ENCODE assay signal across 1 cellular context in the genomic region with DNA sequence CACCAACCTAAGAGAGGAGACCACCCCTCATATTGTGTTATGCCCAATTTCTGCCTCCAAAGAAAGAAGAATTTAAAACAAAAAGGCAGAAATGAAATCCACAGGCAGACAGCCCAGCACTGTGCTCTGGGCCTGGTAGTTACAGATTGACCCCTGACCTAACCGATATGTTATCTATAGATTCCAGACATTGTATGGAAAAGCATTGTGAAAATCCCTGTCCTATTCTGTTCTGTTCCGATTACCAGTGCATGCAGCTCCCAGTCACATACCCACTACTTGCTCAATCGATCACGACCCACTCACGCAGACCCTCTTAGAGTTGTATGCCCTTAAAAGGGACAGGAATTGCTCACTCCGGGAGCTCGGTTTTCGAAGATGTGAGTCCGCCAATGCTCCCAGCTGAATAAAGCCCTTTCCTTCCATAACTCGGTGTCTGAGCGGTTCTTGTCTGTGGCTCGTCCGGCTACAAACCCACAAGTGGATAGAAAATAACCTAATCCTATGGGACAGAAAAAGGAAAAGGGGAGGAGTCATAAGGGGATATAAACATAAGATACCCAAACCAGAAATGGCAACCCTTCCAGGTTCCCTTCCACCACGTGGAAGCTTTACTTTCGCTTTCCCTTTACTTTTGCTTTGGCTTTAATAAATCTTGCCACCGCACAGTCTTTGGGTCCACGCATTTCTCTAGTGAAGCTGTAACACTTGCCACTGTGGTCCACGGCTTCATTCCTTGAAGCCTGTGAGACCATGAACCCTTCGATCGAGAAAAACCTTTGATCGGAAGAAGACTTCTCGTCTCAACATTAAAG.
TF ChIP-seq lines count a peak whose summit lies in the region.

No MANE protein-coding gene starts in this region.

TF ChIP-seq in HCT116, 20 proteins besides CTCF, POLR2A, EP300 and RAD21 (continued from another document):
- TF ChIP-seq ZBTB33 (IDR thresholded peaks at IDR 0.05; ENCODE audit: extremely low read depth, insufficient replicate concordance, low read length) = no peak
